16 cellular contexts compared by ENCODE assay signal in the genomic region with DNA sequence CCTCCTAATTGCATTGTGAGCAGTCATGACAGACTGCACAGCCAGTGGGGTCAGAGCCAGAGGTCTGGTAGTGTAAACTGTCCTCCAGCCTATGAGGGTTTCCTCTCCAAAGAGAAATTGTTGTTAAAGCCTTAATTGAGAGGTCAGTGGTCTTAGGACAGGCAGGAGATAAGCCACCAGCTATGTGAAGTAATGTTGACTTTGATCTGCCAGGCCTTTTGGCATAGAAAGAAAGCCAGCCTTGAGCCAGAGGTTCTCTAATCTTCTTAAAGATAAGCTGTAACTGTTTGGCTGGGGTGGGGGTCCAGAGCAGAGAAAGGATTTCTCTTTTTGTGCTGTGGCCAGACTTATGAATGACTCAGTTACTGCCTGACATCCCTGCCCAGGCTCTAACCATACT.
"Had no signal": no experiment of that assay in that cellular context is flagged by ENCODE, and none has a peak within 500 bp of the region (broad histone marks: within the 10 kb centered on the region; RNA-seq: fewer than 3 reads in every experiment).

No MANE protein-coding gene starts in this region.

- H3K36me3 ChIP-seq: heart left ventricle, lower lobe of right lung, prostate gland, tibial artery had no signal

- ATAC-seq: activated naive CD4-positive, alpha-beta T cell treated with anti-CD3 and anti-CD28 coated beads, Interleukin-2, amount 50 U/mL, for 72 hours; activated T-helper 17 cell treated with anti-CD3 and anti-CD28 coated beads, Interleukin-2, amount 50 U/mL, for 72 hours; heart left ventricle; left colon; lower lobe of right lung; naive thymus-derived CD8-positive, alpha-beta T cell; right cardiac atrium; stimulated activated naive CD8-positive, alpha-beta T cell treated with anti-CD3 and anti-CD28 coated beads, Interleukin-15, amount 100 ng/mL, for 72 hours had no signal

- H3K9me3 ChIP-seq: lower lobe of right lung, prostate gland, tibial artery had no signal

- H3K27ac ChIP-seq: coronary artery, heart left ventricle, lower lobe of right lung, prostate gland, tibial artery had no signal

- H3K4me1 ChIP-seq: heart left ventricle, prostate gland, tibial artery had no signal

- H3K4me3 ChIP-seq: coronary artery, heart left ventricle, lower lobe of right lung, prostate gland, tibial artery had no signal

- H3K27me3 ChIP-seq: tibial artery had no signal

- DNase-seq: activated CD4-positive, alpha-beta T cell treated with anti-CD3 and anti-CD28 coated beads for 1 hour; activated CD4-positive, alpha-beta T cell treated with anti-CD3 and anti-CD28 coated beads, Interleukin-2, amount 50 U/mL, for 1 hour; activated T-cell treated with anti-CD3 and anti-CD28 coated beads, Interleukin-2, amount 50 U/mL, for 24 hours; cerebellar nuclear complex; heart left ventricle; left colon; lower lobe of right lung; naive thymus-derived CD8-positive, alpha-beta T cell; stimulated activated CD4-positive, alpha-beta T cell treated with anti-CD3 and anti-CD28 coated beads, Interleukin-12 subunit alpha, Interleukin-12 subunit beta, amount 100 ng/mL, for 4 hours; stimulated activated naive CD8-positive, alpha-beta T cell treated with anti-CD3 and anti-CD28 coated beads, Interleukin-15, amount 100 ng/mL, for 72 hours; tibial artery had no signal
